Comparison of ENCODE assay signal across 1 cellular context in genomic region chr16:84450176-84450865, GRCh38.
TF ChIP-seq lines count a peak whose summit lies in the region.

No MANE protein-coding gene starts in this region.

TF ChIP-seq in IMR-90, 13 proteins besides CTCF, POLR2A, EP300 and RAD21 (continued from another document):
- TF ChIP-seq RFX5 (IDR thresholded peaks at IDR 0.05; ENCODE audit: low read depth, low read length) (no peak), CHD1 (IDR thresholded peaks at IDR 0.05; ENCODE audit: low read depth, low read length) (no peak), ELK1 (IDR thresholded peaks at IDR 0.05; ENCODE audit: borderline replicate concordance, low read depth, low read length) (no peak)
